ENCODE assay signal across 14 cellular contexts in the genomic region with DNA sequence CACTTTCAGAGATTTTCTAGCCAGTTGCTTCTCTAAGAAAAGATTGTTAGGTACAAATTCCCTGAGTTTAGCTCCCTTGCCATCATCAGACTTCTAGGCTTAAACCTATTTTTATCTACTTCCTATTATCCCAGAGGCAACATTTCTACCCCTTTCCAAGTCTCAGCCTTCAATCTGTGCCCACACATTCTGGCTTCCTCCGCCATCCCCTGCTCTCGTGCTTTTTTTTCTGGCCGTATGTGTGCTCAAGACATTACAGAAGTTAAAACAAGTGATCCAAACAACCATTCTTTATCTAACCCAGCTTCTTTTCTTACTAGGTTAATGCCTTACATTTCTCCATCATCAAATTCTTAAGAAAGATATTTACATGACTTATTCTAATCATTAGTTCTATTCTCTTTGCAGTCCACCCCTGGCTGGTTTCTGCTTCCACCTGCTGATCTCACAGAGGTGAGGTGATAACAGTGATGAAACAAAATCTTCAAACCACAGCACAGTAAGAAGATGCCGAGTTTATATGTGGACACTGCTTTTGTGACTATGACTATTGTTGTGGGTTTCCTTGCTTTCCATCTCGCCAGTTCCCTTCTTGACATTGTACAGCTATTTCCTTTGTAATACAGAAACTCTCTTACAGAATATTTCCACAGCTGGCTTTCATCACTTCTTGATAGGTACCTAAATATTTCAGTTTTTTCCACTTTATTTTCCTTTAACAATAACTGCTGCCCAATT. TPM values are rescaled to one million over a fixed set of nuclear protein-coding genes. Genes with fewer than 3 reads are reported as not detected.
DNase-seq lines count a peak whose midpoint lies in the region; ATAC-seq and TF ChIP-seq lines count a peak whose summit lies in the region.
"Had no signal": no experiment of that assay in that cellular context is flagged by ENCODE, and none has a peak within 500 bp of the region (broad histone marks: within the 10 kb centered on the region; RNA-seq: fewer than 3 reads in every experiment).

No MANE protein-coding gene starts in this region.

- H3K4me1 ChIP-seq in tibial artery: peaks cover 0 to 4% (median 0%) of the 10 kb centered on the region in 4 donors
- H3K4me1 ChIP-seq: parathyroid adenoma, upper lobe of right lung had no signal

- no peak for TF ChIP-seq CTCF in tibial artery (IDR thresholded peaks at IDR 0.05)

- no peak overlapping the region for H3K4me3 ChIP-seq in tibial artery
- H3K4me3 ChIP-seq: upper lobe of right lung had no signal

- ATAC-seq in HG02623 (IDR thresholded peaks at IDR 0.05; ENCODE audit: unreplicated experiment): peak; percentile 77
- ATAC-seq in stimulated activated naive CD8-positive, alpha-beta T cell treated with anti-CD3 and anti-CD28 coated beads, Interleukin-15, Interleukin-2, amounts not matched to agents 100 U/mL and 50 U/mL, for 24 hours: peak; percentile 96
- ATAC-seq: upper lobe of right lung had no signal

- intact Hi-C loops in tibial artery (cut with DNase I; ENCODE audit: low total_unique reads): no loop called here

- H3K9me3 Mint-ChIP-seq in activated naive CD4-positive, alpha-beta T cell treated with anti-CD3 and anti-CD28 coated beads, Interleukin-2, amount 50 U/mL, for 24 hours: no peaks in the 10 kb centered on the region

- peaks cover 15% of the 10 kb centered on the region for H3K4me1 Mint-ChIP-seq in activated naive CD4-positive, alpha-beta T cell treated with anti-CD3 and anti-CD28 coated beads, Interleukin-2, amount 50 U/mL, for 24 hours

- H3K4me3 Mint-ChIP-seq in activated naive CD4-positive, alpha-beta T cell treated with anti-CD3 and anti-CD28 coated beads, Interleukin-2, amount 50 U/mL, for 24 hours: no peak overlapping the region

- H3K27ac Mint-ChIP-seq in activated naive CD4-positive, alpha-beta T cell treated with anti-CD3 and anti-CD28 coated beads, Interleukin-2, amount 50 U/mL, for 24 hours: peak overlapping the region; percentile 82

- H3K27me3 ChIP-seq in tibial artery: no peaks in the 10 kb centered on the region
- H3K27me3 ChIP-seq: upper lobe of right lung had no signal

- no peaks in the 10 kb centered on the region for H3K36me3 ChIP-seq in tibial artery
- H3K36me3 ChIP-seq: upper lobe of right lung had no signal

- DNase-seq in activated naive CD4-positive, alpha-beta T cell (lab: John Stamatoyannopoulos, UW): no peak
- peak; percentile 7 for DNase-seq in NCI-H146 (lab: John Stamatoyannopoulos, UW)
- DNase-seq in stimulated activated naive CD8-positive, alpha-beta T cell treated with anti-CD3 and anti-CD28 coated beads, Interleukin-15, Interleukin-2, amounts not matched to agents 100 U/mL and 50 U/mL, for 24 hours: peak; percentile 32
- DNase-seq in mucosa of gallbladder (ENCODE audit: low spot score): no peak
- no peak for DNase-seq in pons (ENCODE audit: low spot score)
- DNase-seq in tibial artery: no peak
- DNase-seq: activated effector memory CD4-positive, alpha-beta T cell treated with Interleukin-2 at 50 U/mL for 16 hours; AML-193; foreskin fibroblast; NCI-H1417; upper lobe of right lung had no signal

- no peaks in the 10 kb centered on the region for H3K9me3 ChIP-seq in tibial artery
- H3K9me3 ChIP-seq: upper lobe of right lung had no signal

- no peaks in the 10 kb centered on the region for H3K36me3 Mint-ChIP-seq in activated naive CD4-positive, alpha-beta T cell treated with anti-CD3 and anti-CD28 coated beads, Interleukin-2, amount 50 U/mL, for 24 hours

- no peak overlapping the region for H3K27ac ChIP-seq in tibial artery
- H3K27ac ChIP-seq: parathyroid adenoma, upper lobe of right lung had no signal

- peaks cover 4% of the 10 kb centered on the region for H3K27me3 Mint-ChIP-seq in activated naive CD4-positive, alpha-beta T cell treated with anti-CD3 and anti-CD28 coated beads, Interleukin-2, amount 50 U/mL, for 24 hours

RNA-seq across cellular contexts. Expression of a gene that starts 18.3 kb away (rescaled TPM):
- 23.6 TPM for total RNA-seq in mucosa of gallbladder

Comparison
In these comparisons a context has a peak if more than half of its experiments do, and no peak if none do; other contexts are left out.
1. DNase-seq: peak in NCI-H146 (single experiment) and stimulated activated naive CD8-positive, alpha-beta T cell treated with anti-CD3 and anti-CD28 coated beads, Interleukin-15, Interleukin-2, amounts not matched to agents 100 U/mL and 50 U/mL, for 24 hours (single experiment); none in activated naive CD4-positive, alpha-beta T cell (0 of 4), mucosa of gallbladder (single experiment), pons (single experiment) and tibial artery (0 of 2).